12 cellular contexts compared by ENCODE assay signal in genomic region chr10:95426482-95426881, GRCh38.
"Had no signal": no experiment of that assay in that cellular context is flagged by ENCODE, and none has a peak within 500 bp of the region (broad histone marks: within the 10 kb centered on the region; RNA-seq: fewer than 3 reads in every experiment).

No MANE protein-coding gene starts in this region.

- H3K36me3 ChIP-seq: colonic mucosa, left lung had no signal

- H3K9me3 ChIP-seq: colonic mucosa, left lung, tibial nerve had no signal

- H3K27ac ChIP-seq: colonic mucosa, left lung had no signal

- H3K27me3 ChIP-seq: colonic mucosa, left lung, tibial nerve had no signal

- H3K4me3 ChIP-seq: colonic mucosa, left lung, tibial nerve had no signal

- FAIRE-seq: keratinocyte had no signal

- DNase-seq: activated CD4-positive, alpha-beta T cell treated with anti-CD3 and anti-CD28 coated beads, Interleukin-2, amount 50 U/mL, for 1 hour; activated naive CD4-positive, alpha-beta T cell treated with anti-CD3 and anti-CD28 coated beads for 36 hours; activated naive CD8-positive, alpha-beta T cell treated with anti-CD3 and anti-CD28 coated beads, Interleukin-2, amount 50 U/mL, for 24 hours; central memory CD4-positive, alpha-beta T cell; colonic mucosa; effector memory CD4-positive, alpha-beta T cell; hippocampal formation; left lung; SW 1271 had no signal

- H3K4me1 ChIP-seq: colonic mucosa had no signal

- ATAC-seq: activated naive CD8-positive, alpha-beta T cell treated with anti-CD3 and anti-CD28 coated beads, Interleukin-2, amount 50 U/mL, for 24 hours; stimulated activated effector memory CD8-positive, alpha-beta T cell treated with anti-CD3 and anti-CD28 coated beads, Interleukin-12 subunit alpha, Interleukin-12 subunit beta, amount 100 ng/mL, for 72 hours had no signal
